ENCODE assay signal across 8 cellular contexts in genomic region chr1:172745014-172745413, GRCh38.
DNase-seq lines count a peak whose midpoint lies in the region; ATAC-seq and TF ChIP-seq lines count a peak whose summit lies in the region.

No MANE protein-coding gene starts in this region.

- H3K9me3 ChIP-seq in IMR-90 (ENCODE audit: control insufficient read depth, insufficient read depth, low read length): no peaks in the 10 kb centered on the region
- H3K9me3 ChIP-seq in SU-DHL-6 (ENCODE audit: insufficient read depth, low read length): no peaks in the 10 kb centered on the region

- TF ChIP-seq POLR2A in IMR-90 (IDR thresholded peaks at IDR 0.05; ENCODE audit: low read depth, low read length): peak; percentile 48; the same call in 1 of the 2 replicates

- ATAC-seq in GM21737 (IDR thresholded peaks at IDR 0.05; ENCODE audit: unreplicated experiment) (peak; percentile 61), IMR-90 (ENCODE audit: low read depth) (peak; percentile 69)
- ATAC-seq in effector memory CD8-positive, alpha-beta T cell (replicated peaks): peak; percentile 54

- H4K5ac ChIP-seq in IMR-90 (ENCODE audit: low read depth, low read length): no peak overlapping the region

- H3K18ac ChIP-seq in IMR-90 (ENCODE audit: low read depth, low read length): peak overlapping the region; percentile 45; the same call in 1 of the 2 replicates

- peak overlapping the region; percentile 13 for H2BK5ac ChIP-seq in IMR-90 (ENCODE audit: low read depth, low read length, poor library complexity, severe bottlenecking)

- WGBS in IMR-90 (ENCODE audit: extremely low coverage in 2 of 2, insufficient read length in 1 of 2), 2 experiments: no CpG with 5 or more reads among the region's 2 CpGs

- H3K9me2 ChIP-seq in SU-DHL-6 (replicated peaks; ENCODE audit: insufficient read depth, low read length): no peaks in the 10 kb centered on the region

- no peak overlapping the region for H3K27ac ChIP-seq in 22Rv1
- no peak overlapping the region for H3K27ac ChIP-seq in IMR-90 (ENCODE audit: insufficient read depth, low read length)
- no peak overlapping the region for H3K27ac ChIP-seq in SU-DHL-6 (ENCODE audit: low read depth, low read length)

- H3F3A ChIP-seq in SU-DHL-6 (ENCODE audit: insufficient read depth): 0 out of 2 replicates have a peak, but pooled peaks cover 4% of the 10 kb centered on the region

- BruUV-seq in IMR-90 (replicated peaks; lab: Mats Ljungman, UMichigan): no TSS peak

- peak; percentile 94 for TF ChIP-seq RAD21 in IMR-90 (IDR thresholded peaks at IDR 0.05; ENCODE audit: low read length)

- H2AFZ ChIP-seq in IMR-90 (replicated peaks; ENCODE audit: low read length, poor library complexity) (peak overlapping the region; percentile 72), SU-DHL-6 (ENCODE audit: low read depth, low read length, severe bottlenecking) (no peak overlapping the region)

- H3K23ac ChIP-seq in IMR-90 (ENCODE audit: low read depth, low read length): no peak overlapping the region

- H2BK120ac ChIP-seq in IMR-90 (ENCODE audit: low read depth, low read length): peak overlapping the region; percentile 73

- TF ChIP-seq CTCF in 22Rv1 (IDR thresholded peaks at IDR 0.05): peak; percentile 81
- peak; percentile 85 for TF ChIP-seq CTCF in IMR-90 (conservative IDR thresholded peaks at IDR 0.05; ENCODE audit: low read depth, low read length)
- TF ChIP-seq CTCF in SU-DHL-6 (IDR thresholded peaks at IDR 0.05; ENCODE audit: insufficient read depth, low read length, poor library complexity, severe bottlenecking): peak; percentile 51

- H4K91ac ChIP-seq in IMR-90 (ENCODE audit: insufficient read depth, low read depth, low read length): no peak overlapping the region

- H3K9ac ChIP-seq in IMR-90 (ENCODE audit: low read depth, low read length): peak overlapping the region; percentile 35; the same call in 1 of the 2 replicates
- no peak overlapping the region for H3K9ac ChIP-seq in SU-DHL-6 (ENCODE audit: low read length)

- H3K14ac ChIP-seq in IMR-90 (replicated peaks; ENCODE audit: low read depth, low read length): peak overlapping the region; percentile 61

- dilution Hi-C loops in IMR-90 (cut with HindIII; ENCODE audit: low sequenced_read_pairs, unreplicated experiment): no loop called here

- no peak overlapping the region; the same call in 2 of the 3 replicates for H2BK15ac ChIP-seq in IMR-90 (ENCODE audit: low read depth, low read length)

- H3K79me1 ChIP-seq in IMR-90 (ENCODE audit: low read depth in 1 of 2, low read length in 2 of 2): no peaks in the 10 kb centered on the region

- peak overlapping the region; percentile 88; the same call in 1 of the 2 replicates for H2BK20ac ChIP-seq in IMR-90 (ENCODE audit: low read depth, low read length)

- H3K56ac ChIP-seq in IMR-90 (ENCODE audit: extremely low read depth, insufficient read depth, low read length): no peak overlapping the region

- no peaks in the 10 kb centered on the region for H3K79me2 ChIP-seq in SU-DHL-6 (ENCODE audit: insufficient read depth, low read length)

- no peaks in the 10 kb centered on the region for H3K9me1 ChIP-seq in IMR-90 (ENCODE audit: insufficient read depth, low read length)

- intact Hi-C loops in IMR-90 (cut with micrococcal nuclease): loop anchor here (1.0 to 10.0 kb wide), 13 partner anchors 81 to 2000 kb away; partner anchors contain the start of genes CENPL, DARS2, GAS5 and KLHL20

- H3K36me3 ChIP-seq in IMR-90 (ENCODE audit: control insufficient read depth, insufficient read depth, low read length) (no peaks in the 10 kb centered on the region), SU-DHL-6 (ENCODE audit: low read length) (no peaks in the 10 kb centered on the region)

- peak; percentile 85 for DNase-seq in EH (ENCODE audit: low read depth)
- peak; percentile 89 for DNase-seq in IMR-90
- peak; percentile 22 to 51 (median 41) for DNase-seq in effector memory CD8-positive, alpha-beta T cell
- DNase-seq in myocyte (ENCODE audit: low read depth): peak; percentile 84
- no peak for DNase-seq in cerebellar nuclear complex (lab: John Stamatoyannopoulos, UW)

- peak overlapping the region in 1 of 2 donors; percentile 43 for H3K4me3 Mint-ChIP-seq in effector memory CD8-positive, alpha-beta T cell

- peaks cover 7% of the 10 kb centered on the region for H3K4me1 ChIP-seq in IMR-90 (ENCODE audit: control insufficient read depth, insufficient read depth, low read length)

- H2AK9ac ChIP-seq in IMR-90 (replicated peaks; ENCODE audit: low read depth, low read length, poor library complexity): no peak overlapping the region

- H3K27ac Mint-ChIP-seq in effector memory CD8-positive, alpha-beta T cell: peak overlapping the region in 1 of 2 donors; percentile 49

- peak overlapping the region; percentile 69; the same call in 1 of the 2 replicates for H3K4ac ChIP-seq in IMR-90 (ENCODE audit: low read depth, low read length)

- no peaks in the 10 kb centered on the region for H4K20me1 ChIP-seq in IMR-90 (ENCODE audit: insufficient read depth, low read length)
- no peaks in the 10 kb centered on the region for H4K20me1 ChIP-seq in SU-DHL-6 (ENCODE audit: low read depth, low read length)

- H2AK5ac ChIP-seq in IMR-90 (ENCODE audit: low read depth, low read length): no peak overlapping the region; the same call in 1 of the 2 replicates

- H3K9me3 Mint-ChIP-seq in effector memory CD8-positive, alpha-beta T cell: no peaks in the 10 kb centered on the region

- POLR2A ChIA-PET in IMR-90 (lab: Charles Lee; ENCODE audit: unreplicated experiment): no interaction called here

- H3K27me3 ChIP-seq in IMR-90 (ENCODE audit: control insufficient read depth, insufficient read depth, low read length) (no peaks in the 10 kb centered on the region; the same call in 1 of the 2 replicates), SU-DHL-6 (ENCODE audit: low read length) (no peaks in the 10 kb centered on the region)

- CTCF ChIA-PET in IMR-90 (lab: Yijun Ruan, JAX): interaction anchor here (0.6 to 2.0 kb wide), 12 partner anchors 81 to 685 kb away, joined by 3 to 18 read pairs (median 4); no protein-coding TSS in a partner anchor

- in situ Hi-C loops in IMR-90 (cut with MboI; ENCODE audit: low sequenced_read_pairs): loop anchor here (5.0 to 25.0 kb wide), 6 partner anchors 452 to 1992 kb away; partner anchors contain the start of genes CENPL and DARS2

- no peaks in the 10 kb centered on the region for H3K27me3 Mint-ChIP-seq in effector memory CD8-positive, alpha-beta T cell

- H4K8ac ChIP-seq in IMR-90 (ENCODE audit: low read depth in 2 of 2, low read length in 2 of 2): peak overlapping the region in 1 of 2 experiments; percentile 78; a peak in 2 of 4 replicates

- H3K36me3 Mint-ChIP-seq in effector memory CD8-positive, alpha-beta T cell (ENCODE audit: insufficient read depth): peaks cover 4% of the 10 kb centered on the region

- H3K4me2 ChIP-seq in IMR-90 (ENCODE audit: low read depth, low read length) (peak overlapping the region; percentile 19; the same call in 1 of the 2 replicates), SU-DHL-6 (ENCODE audit: low read depth, low read length, poor library complexity, severe bottlenecking) (no peak overlapping the region)

- H3K4me3 ChIP-seq in IMR-90 (ENCODE audit: insufficient read depth, low read depth, low read length) (no peak overlapping the region), SU-DHL-6 (ENCODE audit: insufficient read depth, low read length, poor library complexity, severe bottlenecking) (no peak overlapping the region)

- H3K4me1 Mint-ChIP-seq in effector memory CD8-positive, alpha-beta T cell (ENCODE audit: low read depth in 2 of 2): peaks cover 29 to 33% of the 10 kb centered on the region in 2 donors

TF ChIP-seq in IMR-90, 13 proteins besides CTCF, POLR2A, EP300 and RAD21:
- TF ChIP-seq SMC3 (IDR thresholded peaks at IDR 0.05; ENCODE audit: low read depth, low read length) (peak; percentile 86), NFE2L2 (IDR thresholded peaks at IDR 0.05; ENCODE audit: low read depth, low read length) (no peak)
TF ChIP-seq in IMR-90: peak in this region for 1.

Comparison
In these comparisons a context has a peak if more than half of its experiments do, and no peak if none do; other contexts are left out.
1. DNase-seq: peak in EH (single experiment), IMR-90 (single experiment), effector memory CD8-positive, alpha-beta T cell (3 of 3) and myocyte (single experiment); none in cerebellar nuclear complex (0 of 2).
2. Peak in every context shown above with its lines, with median percentiles within 50 percentile points of each other: CTCF ChIP-seq and ATAC-seq.